ENCODE assay signal across 16 cellular contexts in genomic region chr3:173037840-173038483, GRCh38.
"Had no signal": no experiment of that assay in that cellular context is flagged by ENCODE, and none has a peak within 500 bp of the region (broad histone marks: within the 10 kb centered on the region; RNA-seq: fewer than 3 reads in every experiment).

No MANE protein-coding gene starts in this region.

- H3K4me1 ChIP-seq: right lobe of liver, tibial nerve had no signal

- H3K4me1 Mint-ChIP-seq: activated CD4-positive, alpha-beta T cell treated with anti-CD3 and anti-CD28 coated beads, Interleukin-2, amount 10 ng/mL, durations not matched to agents 24 days and 14 days; immature natural killer cell; stimulated activated memory B cell treated with anti-CD40 and anti-IgM and Interleukin-4, amounts not matched to agents 10 μg/mL and 1 μg/mL and 100 μg/mL, for 72 hours had no signal

- H3K4me3 Mint-ChIP-seq: activated CD4-positive, alpha-beta T cell treated with anti-CD3 and anti-CD28 coated beads, Interleukin-2, amount 10 ng/mL, durations not matched to agents 24 days and 14 days; immature natural killer cell; natural killer cell treated with Interleukin-12 subunit alpha and Interleukin-12 subunit beta and Interleukin-15 and Interleukin-18, amount 100 ng/mL, for 72 hours; stimulated activated memory B cell treated with anti-CD40 and anti-IgM and Interleukin-4, amounts not matched to agents 10 μg/mL and 1 μg/mL and 100 μg/mL, for 72 hours; WTC11 had no signal

- H3K4me3 ChIP-seq: coronary artery, right lobe of liver, tibial nerve had no signal

- H3K27me3 Mint-ChIP-seq: activated CD4-positive, alpha-beta T cell treated with anti-CD3 and anti-CD28 coated beads, Interleukin-2, amount 10 ng/mL, durations not matched to agents 24 days and 14 days; natural killer cell treated with Interleukin-12 subunit alpha and Interleukin-12 subunit beta and Interleukin-15 and Interleukin-18, amount 100 ng/mL, for 72 hours; stimulated activated memory B cell treated with anti-CD40 and anti-IgM and Interleukin-4, amounts not matched to agents 10 μg/mL and 1 μg/mL and 100 μg/mL, for 72 hours had no signal

- H3K27me3 ChIP-seq: right lobe of liver, tibial nerve had no signal

- ATAC-seq: left colon; natural killer cell treated with Interleukin-12 subunit alpha and Interleukin-12 subunit beta and Interleukin-15 and Interleukin-18, amount 100 ng/mL, for 72 hours; right lobe of liver; stimulated activated memory B cell treated with anti-CD40 and anti-IgM and Interleukin-4, amounts not matched to agents 10 μg/mL and 1 μg/mL and 100 μg/mL, for 72 hours; WTC11 had no signal

- H3K27ac Mint-ChIP-seq: activated CD4-positive, alpha-beta T cell treated with anti-CD3 and anti-CD28 coated beads, Interleukin-2, amount 10 ng/mL, durations not matched to agents 24 days and 14 days; immature natural killer cell; natural killer cell treated with Interleukin-12 subunit alpha and Interleukin-12 subunit beta and Interleukin-15 and Interleukin-18, amount 100 ng/mL, for 72 hours; stimulated activated memory B cell treated with anti-CD40 and anti-IgM and Interleukin-4, amounts not matched to agents 10 μg/mL and 1 μg/mL and 100 μg/mL, for 72 hours; WTC11 had no signal

- H3K36me3 ChIP-seq: right lobe of liver, tibial nerve had no signal

- H3K9me3 ChIP-seq: right lobe of liver, tibial nerve had no signal

- H3K36me3 Mint-ChIP-seq: immature natural killer cell; natural killer cell treated with Interleukin-12 subunit alpha and Interleukin-12 subunit beta and Interleukin-15 and Interleukin-18, amount 100 ng/mL, for 72 hours; stimulated activated memory B cell treated with anti-CD40 and anti-IgM and Interleukin-4, amounts not matched to agents 10 μg/mL and 1 μg/mL and 100 μg/mL, for 72 hours; WTC11 had no signal

- H3K27ac ChIP-seq: coronary artery, right lobe of liver, tibial nerve had no signal

- DNase-seq: activated CD4-positive, alpha-beta T cell treated with anti-CD3 and anti-CD28 coated beads, Interleukin-2, amount 10 ng/mL, durations not matched to agents 24 days and 14 days; activated naive CD4-positive, alpha-beta T cell treated with Interleukin-2 at 50 U/mL for 16 hours; caudate nucleus; effector memory CD4-positive, alpha-beta T cell; erythroblast; immature natural killer cell; left colon; nucleus accumbens; right lobe of liver; stimulated activated CD4-positive, alpha-beta T cell treated with anti-CD3 and anti-CD28 coated beads, Interleukin-1b, Interleukin-23, amount 100 ng/mL, for 48 hours; T-helper 1 cell had no signal

- H3K9me3 Mint-ChIP-seq: activated CD4-positive, alpha-beta T cell treated with anti-CD3 and anti-CD28 coated beads, Interleukin-2, amount 10 ng/mL, durations not matched to agents 24 days and 14 days; natural killer cell treated with Interleukin-12 subunit alpha and Interleukin-12 subunit beta and Interleukin-15 and Interleukin-18, amount 100 ng/mL, for 72 hours; stimulated activated memory B cell treated with anti-CD40 and anti-IgM and Interleukin-4, amounts not matched to agents 10 μg/mL and 1 μg/mL and 100 μg/mL, for 72 hours had no signal
